In the genomic region with DNA sequence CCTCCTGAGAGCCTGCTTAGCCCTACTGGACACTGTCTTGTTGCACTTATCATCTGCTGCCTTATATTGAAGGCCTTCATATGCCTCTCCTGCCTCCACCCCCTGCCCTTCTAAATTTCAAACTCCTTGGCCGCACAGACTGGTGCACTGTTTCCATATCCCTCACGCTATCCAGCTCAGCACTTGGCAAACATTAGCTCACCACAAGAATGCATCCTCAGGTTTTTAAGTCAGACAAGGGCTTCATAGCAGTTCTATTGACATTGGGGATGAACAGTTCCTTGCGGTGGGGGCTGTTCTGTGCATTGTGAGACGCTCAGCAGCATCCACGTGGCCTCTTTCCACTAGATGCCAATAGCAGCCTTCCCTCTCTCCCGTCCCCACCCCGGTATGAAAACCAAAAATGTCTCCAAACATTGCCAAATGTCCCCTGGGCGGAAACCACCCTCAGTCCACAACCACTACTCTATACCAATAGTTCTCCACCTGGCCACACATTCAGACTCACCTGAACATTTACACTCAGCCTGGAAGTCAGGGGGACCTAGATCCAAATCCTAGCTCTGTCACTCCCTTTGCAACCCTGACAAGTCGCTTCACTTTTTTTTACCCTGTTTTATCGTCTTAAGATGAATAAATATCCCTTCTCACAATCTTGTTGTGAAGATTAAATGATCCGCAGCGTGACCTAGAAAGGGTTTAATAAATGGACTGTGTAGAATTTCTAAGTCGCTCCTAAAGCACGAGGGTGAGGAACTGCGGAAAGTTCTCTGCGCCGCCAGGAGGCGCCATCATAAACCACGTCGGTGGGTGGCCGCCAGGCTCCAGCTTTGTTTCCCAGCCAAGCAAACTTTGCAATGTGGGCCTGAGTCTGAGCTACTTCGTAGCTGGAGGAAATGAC, we compare ENCODE assay signal across 1 cellular context.
TF ChIP-seq lines count a peak whose summit lies in the region.

No MANE protein-coding gene starts in this region.

TF ChIP-seq in H1, 55 proteins besides CTCF, POLR2A, EP300 and RAD21:
- TF ChIP-seq, protein P1, sequence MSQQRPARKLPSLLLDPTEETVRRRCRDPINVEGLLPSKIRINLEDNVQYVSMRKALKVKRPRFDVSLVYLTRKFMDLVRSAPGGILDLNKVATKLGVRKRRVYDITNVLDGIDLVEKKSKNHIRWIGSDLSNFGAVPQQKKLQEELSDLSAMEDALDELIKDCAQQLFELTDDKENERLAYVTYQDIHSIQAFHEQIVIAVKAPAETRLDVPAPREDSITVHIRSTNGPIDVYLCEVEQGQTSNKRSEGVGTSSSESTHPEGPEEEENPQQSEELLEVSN (IDR thresholded peaks at IDR 0.05) = no peak
- TF ChIP-seq SUZ12 (IDR thresholded peaks at IDR 0.05; ENCODE audit: low read length) (no peak), GABPA (IDR thresholded peaks at IDR 0.05; ENCODE audit: borderline replicate concordance, insufficient read depth, low read length) (no peak), POU5F1 (IDR thresholded peaks at IDR 0.05; ENCODE audit: low read depth, low read length) (no peak), SIN3A (conservative IDR thresholded peaks at IDR 0.05 in 1 of 2, IDR thresholded peaks at IDR 0.05 in 1 of 2; ENCODE audit: low read depth in 1 of 2, low read length in 2 of 2) (no peak), FOSL1 (IDR thresholded peaks at IDR 0.05; ENCODE audit: insufficient read depth, low read depth, low read length) (no peak), SIRT6 (IDR thresholded peaks at IDR 0.05; ENCODE audit: low read length) (no peak), CBX5 (IDR thresholded peaks at IDR 0.05; ENCODE audit: low read depth, low read length) (no peak), NANOG (IDR thresholded peaks at IDR 0.05; ENCODE audit: insufficient read depth, low read depth, low read length, poor library complexity, severe bottlenecking) (no peak), ZNF274 (IDR thresholded peaks at IDR 0.05; ENCODE audit: borderline replicate concordance, extremely low read depth, low read length) (no peak), CTBP2 (IDR thresholded peaks at IDR 0.05; ENCODE audit: borderline replicate concordance, insufficient read depth, insufficient read length, low read length) (no peak), RFX5 (IDR thresholded peaks at IDR 0.05; ENCODE audit: borderline replicate concordance, low read depth, low read length) (no peak)
- TF ChIP-seq, protein P2, sequence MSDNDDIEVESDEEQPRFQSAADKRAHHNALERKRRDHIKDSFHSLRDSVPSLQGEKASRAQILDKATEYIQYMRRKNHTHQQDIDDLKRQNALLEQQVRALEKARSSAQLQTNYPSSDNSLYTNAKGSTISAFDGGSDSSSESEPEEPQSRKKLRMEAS (IDR thresholded peaks at IDR 0.05) = no peak
- TF ChIP-seq, protein P3, sequence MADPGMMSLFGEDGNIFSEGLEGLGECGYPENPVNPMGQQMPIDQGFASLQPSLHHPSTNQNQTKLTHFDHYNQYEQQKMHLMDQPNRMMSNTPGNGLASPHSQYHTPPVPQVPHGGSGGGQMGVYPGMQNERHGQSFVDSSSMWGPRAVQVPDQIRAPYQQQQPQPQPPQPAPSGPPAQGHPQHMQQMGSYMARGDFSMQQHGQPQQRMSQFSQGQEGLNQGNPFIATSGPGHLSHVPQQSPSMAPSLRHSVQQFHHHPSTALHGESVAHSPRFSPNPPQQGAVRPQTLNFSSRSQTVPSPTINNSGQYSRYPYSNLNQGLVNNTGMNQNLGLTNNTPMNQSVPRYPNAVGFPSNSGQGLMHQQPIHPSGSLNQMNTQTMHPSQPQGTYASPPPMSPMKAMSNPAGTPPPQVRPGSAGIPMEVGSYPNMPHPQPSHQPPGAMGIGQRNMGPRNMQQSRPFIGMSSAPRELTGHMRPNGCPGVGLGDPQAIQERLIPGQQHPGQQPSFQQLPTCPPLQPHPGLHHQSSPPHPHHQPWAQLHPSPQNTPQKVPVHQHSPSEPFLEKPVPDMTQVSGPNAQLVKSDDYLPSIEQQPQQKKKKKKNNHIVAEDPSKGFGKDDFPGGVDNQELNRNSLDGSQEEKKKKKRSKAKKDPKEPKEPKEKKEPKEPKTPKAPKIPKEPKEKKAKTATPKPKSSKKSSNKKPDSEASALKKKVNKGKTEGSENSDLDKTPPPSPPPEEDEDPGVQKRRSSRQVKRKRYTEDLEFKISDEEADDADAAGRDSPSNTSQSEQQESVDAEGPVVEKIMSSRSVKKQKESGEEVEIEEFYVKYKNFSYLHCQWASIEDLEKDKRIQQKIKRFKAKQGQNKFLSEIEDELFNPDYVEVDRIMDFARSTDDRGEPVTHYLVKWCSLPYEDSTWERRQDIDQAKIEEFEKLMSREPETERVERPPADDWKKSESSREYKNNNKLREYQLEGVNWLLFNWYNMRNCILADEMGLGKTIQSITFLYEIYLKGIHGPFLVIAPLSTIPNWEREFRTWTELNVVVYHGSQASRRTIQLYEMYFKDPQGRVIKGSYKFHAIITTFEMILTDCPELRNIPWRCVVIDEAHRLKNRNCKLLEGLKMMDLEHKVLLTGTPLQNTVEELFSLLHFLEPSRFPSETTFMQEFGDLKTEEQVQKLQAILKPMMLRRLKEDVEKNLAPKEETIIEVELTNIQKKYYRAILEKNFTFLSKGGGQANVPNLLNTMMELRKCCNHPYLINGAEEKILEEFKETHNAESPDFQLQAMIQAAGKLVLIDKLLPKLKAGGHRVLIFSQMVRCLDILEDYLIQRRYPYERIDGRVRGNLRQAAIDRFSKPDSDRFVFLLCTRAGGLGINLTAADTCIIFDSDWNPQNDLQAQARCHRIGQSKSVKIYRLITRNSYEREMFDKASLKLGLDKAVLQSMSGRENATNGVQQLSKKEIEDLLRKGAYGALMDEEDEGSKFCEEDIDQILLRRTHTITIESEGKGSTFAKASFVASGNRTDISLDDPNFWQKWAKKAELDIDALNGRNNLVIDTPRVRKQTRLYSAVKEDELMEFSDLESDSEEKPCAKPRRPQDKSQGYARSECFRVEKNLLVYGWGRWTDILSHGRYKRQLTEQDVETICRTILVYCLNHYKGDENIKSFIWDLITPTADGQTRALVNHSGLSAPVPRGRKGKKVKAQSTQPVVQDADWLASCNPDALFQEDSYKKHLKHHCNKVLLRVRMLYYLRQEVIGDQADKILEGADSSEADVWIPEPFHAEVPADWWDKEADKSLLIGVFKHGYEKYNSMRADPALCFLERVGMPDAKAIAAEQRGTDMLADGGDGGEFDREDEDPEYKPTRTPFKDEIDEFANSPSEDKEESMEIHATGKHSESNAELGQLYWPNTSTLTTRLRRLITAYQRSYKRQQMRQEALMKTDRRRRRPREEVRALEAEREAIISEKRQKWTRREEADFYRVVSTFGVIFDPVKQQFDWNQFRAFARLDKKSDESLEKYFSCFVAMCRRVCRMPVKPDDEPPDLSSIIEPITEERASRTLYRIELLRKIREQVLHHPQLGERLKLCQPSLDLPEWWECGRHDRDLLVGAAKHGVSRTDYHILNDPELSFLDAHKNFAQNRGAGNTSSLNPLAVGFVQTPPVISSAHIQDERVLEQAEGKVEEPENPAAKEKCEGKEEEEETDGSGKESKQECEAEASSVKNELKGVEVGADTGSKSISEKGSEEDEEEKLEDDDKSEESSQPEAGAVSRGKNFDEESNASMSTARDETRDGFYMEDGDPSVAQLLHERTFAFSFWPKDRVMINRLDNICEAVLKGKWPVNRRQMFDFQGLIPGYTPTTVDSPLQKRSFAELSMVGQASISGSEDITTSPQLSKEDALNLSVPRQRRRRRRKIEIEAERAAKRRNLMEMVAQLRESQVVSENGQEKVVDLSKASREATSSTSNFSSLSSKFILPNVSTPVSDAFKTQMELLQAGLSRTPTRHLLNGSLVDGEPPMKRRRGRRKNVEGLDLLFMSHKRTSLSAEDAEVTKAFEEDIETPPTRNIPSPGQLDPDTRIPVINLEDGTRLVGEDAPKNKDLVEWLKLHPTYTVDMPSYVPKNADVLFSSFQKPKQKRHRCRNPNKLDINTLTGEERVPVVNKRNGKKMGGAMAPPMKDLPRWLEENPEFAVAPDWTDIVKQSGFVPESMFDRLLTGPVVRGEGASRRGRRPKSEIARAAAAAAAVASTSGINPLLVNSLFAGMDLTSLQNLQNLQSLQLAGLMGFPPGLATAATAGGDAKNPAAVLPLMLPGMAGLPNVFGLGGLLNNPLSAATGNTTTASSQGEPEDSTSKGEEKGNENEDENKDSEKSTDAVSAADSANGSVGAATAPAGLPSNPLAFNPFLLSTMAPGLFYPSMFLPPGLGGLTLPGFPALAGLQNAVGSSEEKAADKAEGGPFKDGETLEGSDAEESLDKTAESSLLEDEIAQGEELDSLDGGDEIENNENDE (IDR thresholded peaks at IDR 0.05; ENCODE audit: insufficient replicate concordance, low read length) = no peak
- TF ChIP-seq, protein P4, sequence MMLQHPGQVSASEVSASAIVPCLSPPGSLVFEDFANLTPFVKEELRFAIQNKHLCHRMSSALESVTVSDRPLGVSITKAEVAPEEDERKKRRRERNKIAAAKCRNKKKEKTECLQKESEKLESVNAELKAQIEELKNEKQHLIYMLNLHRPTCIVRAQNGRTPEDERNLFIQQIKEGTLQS (IDR thresholded peaks at IDR 0.05; ENCODE audit: insufficient read depth, low read depth, low read length) = no peak
